21 cellular contexts compared by ENCODE assay signal in genomic region chr15:89946681-89947313, GRCh38. TPM values are rescaled to one million over a fixed set of nuclear protein-coding genes. Genes with fewer than 3 reads are reported as not detected.
"Had no signal": no experiment of that assay in that cellular context is flagged by ENCODE, and none has a peak within 500 bp of the region (broad histone marks: within the 10 kb centered on the region; RNA-seq: fewer than 3 reads in every experiment).

No MANE protein-coding gene starts in this region.

- H3K9me3 Mint-ChIP-seq: activated CD4-positive, alpha-beta T cell treated with anti-CD3 and anti-CD28 coated beads, Interleukin-2, amount 10 ng/mL, durations not matched to agents 7 days and 5 days; activated naive CD4-positive, alpha-beta T cell treated with anti-CD3 and anti-CD28 coated beads, Interleukin-2, amount 10 ng/mL, durations not matched to agents 7 days and 5 days; central memory CD8-positive, alpha-beta T cell; memory B cell; naive thymus-derived CD8-positive, alpha-beta T cell; stimulated activated naive B cell treated with anti-CD40 and anti-IgM and Interleukin-4, amounts not matched to agents 10 μg/mL and 1 μg/mL and 100 μg/mL, for 72 hours; T-cell had no signal

- DNase-seq: activated CD4-positive, alpha-beta T cell treated with anti-CD3 and anti-CD28 coated beads, Interleukin-2, amount 10 ng/mL, durations not matched to agents 7 days and 5 days; activated CD8-positive, alpha-beta memory T cell treated with anti-CD3 and anti-CD28 coated beads, Interleukin-2, amount 50 U/mL, for 4 hours; activated CD8-positive, alpha-beta T cell treated with anti-CD3 and anti-CD28 coated beads, Interleukin-2, amount 10 ng/mL, durations not matched to agents 7 days and 5 days; activated effector memory CD4-positive, alpha-beta T cell treated with Interleukin-2 at 50 U/mL for 16 hours; activated naive CD4-positive, alpha-beta T cell treated with anti-CD3 and anti-CD28 coated beads, Interleukin-2, amount 10 ng/mL, durations not matched to agents 7 days and 5 days; activated T-cell treated with anti-CD3 and anti-CD28 coated beads, Interleukin-2, amount 50 U/mL, for 48 hours; erythroblast; kidney; left ventricle myocardium superior; naive thymus-derived CD8-positive, alpha-beta T cell; sigmoid colon; spleen; stimulated activated naive B cell treated with anti-CD40 and anti-IgM and Interleukin-4, amounts not matched to agents 10 μg/mL and 1 μg/mL and 100 μg/mL, for 72 hours; T-cell; T-helper 9 cell had no signal

- H3K9ac ChIP-seq: parathyroid adenoma had no signal

- H3K79me2 ChIP-seq: parathyroid adenoma had no signal

- H3K36me3 Mint-ChIP-seq: activated naive CD4-positive, alpha-beta T cell treated with anti-CD3 and anti-CD28 coated beads, Interleukin-2, amount 10 ng/mL, durations not matched to agents 7 days and 5 days; naive thymus-derived CD8-positive, alpha-beta T cell; stimulated activated naive B cell treated with anti-CD40 and anti-IgM and Interleukin-4, amounts not matched to agents 10 μg/mL and 1 μg/mL and 100 μg/mL, for 72 hours; T-cell had no signal

- H3K27ac ChIP-seq: ascending aorta, coronary artery, parathyroid adenoma, sigmoid colon, spleen, thoracic aorta had no signal

- H3K27ac Mint-ChIP-seq: activated CD4-positive, alpha-beta T cell treated with anti-CD3 and anti-CD28 coated beads, Interleukin-2, amount 10 ng/mL, durations not matched to agents 7 days and 5 days; activated CD8-positive, alpha-beta T cell treated with anti-CD3 and anti-CD28 coated beads, Interleukin-2, amount 10 ng/mL, durations not matched to agents 7 days and 5 days; activated naive CD4-positive, alpha-beta T cell treated with anti-CD3 and anti-CD28 coated beads, Interleukin-2, amount 10 ng/mL, durations not matched to agents 7 days and 5 days; memory B cell; stimulated activated naive B cell treated with anti-CD40 and anti-IgM and Interleukin-4, amounts not matched to agents 10 μg/mL and 1 μg/mL and 100 μg/mL, for 72 hours; T-cell had no signal

- H3K4me3 ChIP-seq: ascending aorta, coronary artery, sigmoid colon, spleen, thoracic aorta had no signal

- H3K36me3 ChIP-seq: ascending aorta, sigmoid colon, spleen, thoracic aorta had no signal

- H2AFZ ChIP-seq: parathyroid adenoma had no signal

- H3K9me3 ChIP-seq: ascending aorta, sigmoid colon, spleen, thoracic aorta had no signal

- H3K4me1 ChIP-seq: ascending aorta, parathyroid adenoma, sigmoid colon, spleen had no signal

- ATAC-seq: activated CD8-positive, alpha-beta T cell treated with anti-CD3 and anti-CD28 coated beads, Interleukin-2, amount 10 ng/mL, durations not matched to agents 7 days and 5 days; left ventricle myocardium superior; naive thymus-derived CD8-positive, alpha-beta T cell; stimulated activated naive B cell treated with anti-CD40 and anti-IgM and Interleukin-4, amounts not matched to agents 10 μg/mL and 1 μg/mL and 100 μg/mL, for 72 hours; T-cell had no signal

- H3K27me3 ChIP-seq: ascending aorta, sigmoid colon, spleen had no signal

RNA-seq across cellular contexts. Expression of gene ARPIN, which starts 34.0 kb away (rescaled TPM):
- total RNA-seq: activated CD4-positive, alpha-beta T cell treated with anti-CD3 and anti-CD28 coated beads, Interleukin-2, amount 10 ng/mL, durations not matched to agents 7 days and 5 days; activated CD8-positive, alpha-beta T cell treated with anti-CD3 and anti-CD28 coated beads, Interleukin-2, amount 10 ng/mL, durations not matched to agents 7 days and 5 days had no signal
- polyA plus RNA-seq: naive thymus-derived CD8-positive, alpha-beta T cell had no signal
